Comparison of ENCODE assay signal across 8 cellular contexts in the genomic region with DNA sequence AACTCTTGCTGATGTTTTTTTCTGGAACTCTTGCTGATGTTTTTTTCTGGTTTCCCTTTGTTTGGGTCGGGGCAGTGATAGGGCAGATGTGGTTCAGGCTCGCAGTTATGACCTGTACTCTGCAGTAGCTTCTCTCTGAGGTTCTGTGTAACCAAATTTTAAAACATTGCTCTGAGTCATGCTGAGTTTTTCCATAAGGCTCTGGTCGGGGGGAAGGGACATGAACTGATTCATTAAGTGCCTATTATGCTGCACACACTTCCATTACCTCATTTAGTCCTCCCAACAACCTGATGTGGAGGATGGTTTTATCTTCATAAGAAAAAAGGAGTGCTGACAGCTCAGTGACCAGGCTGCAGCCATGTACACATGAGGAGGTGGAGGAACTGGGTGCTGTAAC. TPM values are rescaled to one million over a fixed set of nuclear protein-coding genes. Genes with fewer than 3 reads are reported as not detected.
DNase-seq lines count a peak whose midpoint lies in the region; ATAC-seq and TF ChIP-seq lines count a peak whose summit lies in the region.

No MANE protein-coding gene starts in this region.

- CTCF ChIA-PET in IMR-90 (lab: Yijun Ruan, JAX), result interaction anchor here (0.7 kb wide), 1 partner anchor 459 kb away, joined by 4 read pairs; no protein-coding TSS in a partner anchor

- H4K20me1 ChIP-seq in IMR-90 (ENCODE audit: insufficient read depth, low read length), result peaks cover 86% of the 10 kb centered on the region

- no peak overlapping the region for H2AK5ac ChIP-seq in IMR-90 (ENCODE audit: low read depth, low read length)

- H3K4me1 Mint-ChIP-seq in activated naive CD8-positive, alpha-beta T cell treated with anti-CD3 and anti-CD28 coated beads, Interleukin-2, amount 10 ng/mL, durations not matched to agents 7 days and 5 days, result peaks cover 35% of the 10 kb centered on the region

- no peak overlapping the region for H3K4ac ChIP-seq in IMR-90 (ENCODE audit: low read depth, low read length)

- no peak overlapping the region for H3K4me3 Mint-ChIP-seq in activated naive CD8-positive, alpha-beta T cell treated with anti-CD3 and anti-CD28 coated beads, Interleukin-2, amount 10 ng/mL, durations not matched to agents 7 days and 5 days

- no peak overlapping the region for H3K56ac ChIP-seq in IMR-90 (ENCODE audit: extremely low read depth, insufficient read depth, low read length)

- H4K5ac ChIP-seq in IMR-90 (ENCODE audit: low read depth, low read length), result no peak overlapping the region

- H3K9me1 ChIP-seq in IMR-90 (ENCODE audit: insufficient read depth, low read length), result peaks cover 23% of the 10 kb centered on the region

- peak overlapping the region; percentile 74 for H3K4me2 ChIP-seq in IMR-90 (ENCODE audit: low read depth, low read length)

- no TSS peak for BruUV-seq in IMR-90 (replicated peaks; lab: Mats Ljungman, UMichigan)

- no peak for TF ChIP-seq CTCF in IMR-90 (conservative IDR thresholded peaks at IDR 0.05; ENCODE audit: low read depth, low read length)
- TF ChIP-seq CTCF in lung (IDR thresholded peaks at IDR 0.05; ENCODE audit: control extremely low read depth, extremely low read depth), result no peak

- H3K27me3 ChIP-seq in IMR-90 (ENCODE audit: control insufficient read depth, insufficient read depth, low read length) (no peaks in the 10 kb centered on the region), lung (ENCODE audit: control insufficient read depth, insufficient read depth) (no peaks in the 10 kb centered on the region)

- TF ChIP-seq POLR2A in IMR-90 (IDR thresholded peaks at IDR 0.05; ENCODE audit: low read depth, low read length), result no peak

- no CpG with 5 or more reads among the region's 3 CpGs for WGBS in IMR-90 (ENCODE audit: extremely low coverage in 2 of 2, insufficient read length in 1 of 2), 2 experiments
- whole genome bisulfite sequencing in lung, 2 donors, result 54 to 74% methylated on average over 3 of the region's 3 CpGs

- peaks cover 16% of the 10 kb centered on the region for H3K4me1 ChIP-seq in IMR-90 (ENCODE audit: control insufficient read depth, insufficient read depth, low read length)
- peaks cover 17 to 39% of the 10 kb centered on the region in 2 donors for H3K4me1 ChIP-seq in lung (ENCODE audit: control insufficient read depth in 2 of 2, insufficient read depth in 2 of 2, low read length in 2 of 2)

- H3K4me3 ChIP-seq in IMR-90 (ENCODE audit: insufficient read depth, low read depth, low read length) (no peak overlapping the region), lung (no peak overlapping the region)

- H3K9ac ChIP-seq in IMR-90 (ENCODE audit: low read depth, low read length), result no peak overlapping the region

- H3K27ac Mint-ChIP-seq in activated naive CD8-positive, alpha-beta T cell treated with anti-CD3 and anti-CD28 coated beads, Interleukin-2, amount 10 ng/mL, durations not matched to agents 7 days and 5 days, result peak overlapping the region; percentile 67

- no peak overlapping the region for H3K27ac ChIP-seq in IMR-90 (ENCODE audit: insufficient read depth, low read length)
- peak overlapping the region in 1 of 2 donors; percentile 87 for H3K27ac ChIP-seq in lung (ENCODE audit: low read depth in 1 of 2, low read length in 1 of 2)

- dilution Hi-C loops in IMR-90 (cut with HindIII; ENCODE audit: low sequenced_read_pairs, unreplicated experiment), result no loop called here

- intact Hi-C loops in IMR-90 (cut with micrococcal nuclease), result no loop called here

- H3K79me1 ChIP-seq in IMR-90 (ENCODE audit: low read depth in 1 of 2, low read length in 2 of 2), result peaks cover 39 to 85% of the 10 kb centered on the region in 2 experiments

- no peak overlapping the region for H3K14ac ChIP-seq in IMR-90 (replicated peaks; ENCODE audit: low read depth, low read length)

- H3K18ac ChIP-seq in IMR-90 (ENCODE audit: low read depth, low read length), result no peak overlapping the region

- H3K23ac ChIP-seq in IMR-90 (ENCODE audit: low read depth, low read length), result no peak overlapping the region

- in situ Hi-C loops in ACHN (cut with HindIII; ENCODE audit: low pct_ligation_motif_present, low pct_unique_long_range_greater_than_20kb, low sequenced_read_pairs), result no loop called here
- in situ Hi-C loops in IMR-90 (cut with MboI; ENCODE audit: low sequenced_read_pairs), result loop anchor here (5.0 kb wide), 1 partner anchor 51 kb away; no protein-coding TSS in a partner anchor

- H4K8ac ChIP-seq in IMR-90 (ENCODE audit: low read depth in 2 of 2, low read length in 2 of 2), result no peak overlapping the region

- H3K27me3 Mint-ChIP-seq in activated naive CD8-positive, alpha-beta T cell treated with anti-CD3 and anti-CD28 coated beads, Interleukin-2, amount 10 ng/mL, durations not matched to agents 7 days and 5 days, result no peaks in the 10 kb centered on the region

- H2AK9ac ChIP-seq in IMR-90 (replicated peaks; ENCODE audit: low read depth, low read length, poor library complexity), result no peak overlapping the region

- 0 out of 2 replicates have a peak overlapping the region, but pooled peaks have one; percentile 50 for H2BK20ac ChIP-seq in IMR-90 (ENCODE audit: low read depth, low read length)

- H3K9me3 ChIP-seq in IMR-90 (ENCODE audit: control insufficient read depth, insufficient read depth, low read length), result no peaks in the 10 kb centered on the region
- H3K9me3 ChIP-seq in lung (ENCODE audit: control insufficient read depth in 2 of 2, insufficient read depth in 1 of 2, low read length in 1 of 2), result no peaks in the 10 kb centered on the region

- no peak; the same call in 1 of the 2 replicates for TF ChIP-seq RAD21 in IMR-90 (IDR thresholded peaks at IDR 0.05; ENCODE audit: low read length)

- H2BK15ac ChIP-seq in IMR-90 (ENCODE audit: low read depth, low read length), result no peak overlapping the region

- H3K36me3 Mint-ChIP-seq in activated naive CD8-positive, alpha-beta T cell treated with anti-CD3 and anti-CD28 coated beads, Interleukin-2, amount 10 ng/mL, durations not matched to agents 7 days and 5 days, result peaks cover 16% of the 10 kb centered on the region

- no peaks in the 10 kb centered on the region for H3K9me3 Mint-ChIP-seq in activated naive CD8-positive, alpha-beta T cell treated with anti-CD3 and anti-CD28 coated beads, Interleukin-2, amount 10 ng/mL, durations not matched to agents 7 days and 5 days

- H3K36me3 ChIP-seq in IMR-90 (ENCODE audit: control insufficient read depth, insufficient read depth, low read length), result no peaks in the 10 kb centered on the region
- H3K36me3 ChIP-seq in lung (ENCODE audit: control insufficient read depth in 2 of 2, insufficient read depth in 2 of 2, low read length in 2 of 2), result no peaks in the 10 kb centered on the region

- ATAC-seq in IMR-90 (ENCODE audit: low read depth), result peak; percentile 100
- ATAC-seq in activated naive CD8-positive, alpha-beta T cell treated with anti-CD3 and anti-CD28 coated beads, Interleukin-2, amount 10 ng/mL, durations not matched to agents 7 days and 5 days (ENCODE audit: low read depth), result peak; percentile 52
- peak; percentile 53 for ATAC-seq in lung (ENCODE audit: insufficient read depth, low FRiP score)
- ATAC-seq in GM18873 (IDR thresholded peaks at IDR 0.05; ENCODE audit: low FRiP score, unreplicated experiment), result no peak
- no peak for ATAC-seq in HG03565 (IDR thresholded peaks at IDR 0.05; ENCODE audit: unreplicated experiment)
- no peak for ATAC-seq in HG02678 (IDR thresholded peaks at IDR 0.05; ENCODE audit: unreplicated experiment)

- no peak overlapping the region for H4K91ac ChIP-seq in IMR-90 (ENCODE audit: insufficient read depth, low read depth, low read length)

- no peak overlapping the region for H2BK5ac ChIP-seq in IMR-90 (ENCODE audit: low read depth, low read length, poor library complexity, severe bottlenecking)

- DNase-seq in ACHN, result peak; percentile 33
- DNase-seq in IMR-90, result peak; percentile 97
- no peak for DNase-seq in activated naive CD8-positive, alpha-beta T cell treated with anti-CD3 and anti-CD28 coated beads, Interleukin-2, amount 10 ng/mL, durations not matched to agents 7 days and 5 days
- no peak for DNase-seq in lung (ENCODE audit: low spot score)
- no peak for DNase-seq in HT-29 (ENCODE audit: low spot score)

- POLR2A ChIA-PET in IMR-90 (lab: Charles Lee; ENCODE audit: unreplicated experiment), result no interaction called here
- POLR2A ChIA-PET in activated naive CD8-positive, alpha-beta T cell treated with anti-CD3 and anti-CD28 coated beads, Interleukin-2, amount 10 ng/mL, durations not matched to agents 7 days and 5 days (lab: Charles Lee), result no interaction called here

- no peak overlapping the region for H2AFZ ChIP-seq in IMR-90 (replicated peaks; ENCODE audit: low read length, poor library complexity)

- H2BK120ac ChIP-seq in IMR-90 (ENCODE audit: low read depth, low read length), result no peak overlapping the region

TF ChIP-seq in IMR-90, 13 proteins besides CTCF, POLR2A, EP300 and RAD21 (continues in another document):
- TF ChIP-seq NFE2L2 (IDR thresholded peaks at IDR 0.05; ENCODE audit: low read depth, low read length) (peak; percentile 65; the same call in 1 of the 2 replicates), CEBPB (IDR thresholded peaks at IDR 0.05; ENCODE audit: low read depth, low read length) (no peak), BHLHE40 (IDR thresholded peaks at IDR 0.05; ENCODE audit: low read depth, low read length) (peak; percentile 65; the same call in 1 of the 2 replicates), SMC3 (IDR thresholded peaks at IDR 0.05; ENCODE audit: low read depth, low read length) (0 out of 2 replicates have a peak, but pooled peaks have one; percentile 5), RCOR1 (IDR thresholded peaks at IDR 0.05; ENCODE audit: insufficient replicate concordance, low read length) (no peak), MAZ (IDR thresholded peaks at IDR 0.05; ENCODE audit: borderline replicate concordance, low read depth, low read length) (no peak), MAFK (IDR thresholded peaks at IDR 0.05; ENCODE audit: low read depth, low read length) (no peak), FOS (IDR thresholded peaks at IDR 0.05; ENCODE audit: low read depth, low read length) (peak; percentile 87)

RNA-seq across cellular contexts. Expression of gene TNRC6B, which starts 18.9 kb away (rescaled TPM):
- total RNA-seq in IMR-90 (2012; rRNA removed) (14.7 and 17.0 TPM in 2 replicates), lung (10 to 100 TPM; 41.5 to 70.4 TPM)
- polyA plus RNA-seq in IMR-90 (2012; rRNA removed) (3.9 and 4.8 TPM in 2 replicates), lung (10 to 100 TPM in 1 of 2 donors, 1 to 10 TPM in 1; 6.2 to 11.5 TPM)
- 0.79 and 2.9 TPM in 2 replicates for polyA plus RNA-seq in IMR-90 (2012; cell fraction: cytosol; rRNA removed)
- polyA plus RNA-seq in IMR-90 (2012; cell fraction: nucleus; rRNA removed; ENCODE audit: low replicate concordance), result 3.7 and 4.7 TPM in 2 replicates
- total RNA-seq in activated naive CD8-positive, alpha-beta T cell treated with anti-CD3 and anti-CD28 coated beads, Interleukin-2, amount 10 ng/mL, durations not matched to agents 7 days and 5 days, result 10 to 100 TPM; 89.6 to 91.4 TPM
- 10.5 and 12.2 TPM in 2 replicates for total RNA-seq in HT-29 (2014; rRNA removed; shearing (Covaris generic))

Comparison
In these comparisons a context has a peak if more than half of its experiments do, and no peak if none do; other contexts are left out.
1. DNase-seq: peak in ACHN (single experiment) and IMR-90 (single experiment); none in activated naive CD8-positive, alpha-beta T cell treated with anti-CD3 and anti-CD28 coated beads, Interleukin-2, amount 10 ng/mL, durations not matched to agents 7 days and 5 days (single experiment), lung (single experiment) and HT-29 (single experiment).
2. ATAC-seq: peak in IMR-90 (single experiment), activated naive CD8-positive, alpha-beta T cell treated with anti-CD3 and anti-CD28 coated beads, Interleukin-2, amount 10 ng/mL, durations not matched to agents 7 days and 5 days (single experiment) and lung (single experiment); none in GM18873 (single experiment), HG03565 (single experiment) and HG02678 (single experiment).